In genomic region chr18:25144835-25145234, GRCh38 we compare ENCODE assay signal across 15 cellular contexts.
DNase-seq lines count a peak whose midpoint lies in the region; ATAC-seq and TF ChIP-seq lines count a peak whose summit lies in the region.
"Had no signal": no experiment of that assay in that cellular context is flagged by ENCODE, and none has a peak within 500 bp of the region (broad histone marks: within the 10 kb centered on the region; RNA-seq: fewer than 3 reads in every experiment).

No MANE protein-coding gene starts in this region.

- H3K27me3 ChIP-seq in ovary (no peaks in the 10 kb centered on the region), gastrocnemius medialis (no peaks in the 10 kb centered on the region)
- H3K27me3 ChIP-seq: testis had no signal

- intact Hi-C loops in ovary (cut with DNase I) (loop anchor here in 1 of 4 donors (10.0 kb wide), 1 partner anchor 1720 kb away; the partner anchor contains the start of gene AQP4), gastrocnemius medialis (cut with DNase I; ENCODE audit: low total_unique reads) (no loop called here)

- no peak for TF ChIP-seq EP300 in ovary (IDR thresholded peaks at IDR 0.05)

- no peaks in the 10 kb centered on the region for H3K9me3 ChIP-seq in ovary
- H3K9me3 ChIP-seq in gastrocnemius medialis: no peaks in the 10 kb centered on the region
- H3K9me3 ChIP-seq: testis had no signal

- H3K4me3 ChIP-seq in foreskin fibroblast (ENCODE audit: low read depth in 1 of 2, low read length in 2 of 2) (no peak overlapping the region), ovary (no peak overlapping the region), gastrocnemius medialis (no peak overlapping the region)
- H3K4me3 ChIP-seq: K562, skin epidermis, testis had no signal

- DNase-seq in GM04504 (ENCODE audit: low read depth): peak; percentile 39
- DNase-seq in amniotic epithelial cell (ENCODE audit: low read depth): peak; percentile 44
- peak; percentile 80 to 90 for DNase-seq in foreskin fibroblast
- peak in 3 of 5 donors; percentile 40 to 56 (median 40) for DNase-seq in ovary
- no peak for DNase-seq in gastrocnemius medialis
- DNase-seq in GM19240 (ENCODE audit: insufficient read length, low spot score): no peak
- no peak for DNase-seq in activated CD8-positive, alpha-beta memory T cell treated with anti-CD3 and anti-CD28 coated beads for 24 hours
- DNase-seq: activated naive CD4-positive, alpha-beta T cell treated with Interleukin-2 at 50 U/mL for 16 hours; H9; NCI-H2029 treated with DMSO at 0.1 percent for 48 hours; T-helper 1 cell; testis had no signal

- TF ChIP-seq POLR2A in ovary (IDR thresholded peaks at IDR 0.05) (no peak), gastrocnemius medialis (IDR thresholded peaks at IDR 0.05) (no peak)

- H3K27ac ChIP-seq in ovary (peak overlapping the region in 1 of 2 donors; percentile 22), gastrocnemius medialis (no peak overlapping the region)
- H3K27ac ChIP-seq: testis had no signal

- ATAC-seq in gastrocnemius medialis (no peak), HG03469 (IDR thresholded peaks at IDR 0.05; ENCODE audit: unreplicated experiment) (no peak)
- ATAC-seq: K562 had no signal

- in situ Hi-C loops in gastrocnemius medialis (cut with MboI; ENCODE audit: low sequenced_read_pairs in 4 of 4): no loop called here

- no peaks in the 10 kb centered on the region for H3K36me3 ChIP-seq in ovary
- H3K36me3 ChIP-seq in gastrocnemius medialis: no peaks in the 10 kb centered on the region

- WGBS in ovary, 3 donors: 4 to 13% (median 13%) methylated on average over 2 of the region's 2 CpGs

- peaks cover 9% of the 10 kb centered on the region for H3K4me1 ChIP-seq in ovary (ENCODE audit: insufficient read depth)
- no peaks in the 10 kb centered on the region for H3K4me1 ChIP-seq in gastrocnemius medialis

- TF ChIP-seq CTCF in foreskin fibroblast (IDR thresholded peaks at IDR 0.05; ENCODE audit: low read depth, low read length) (no peak), ovary (IDR thresholded peaks at IDR 0.05) (no peak), gastrocnemius medialis (IDR thresholded peaks at IDR 0.05 in 4 of 5, conservative IDR thresholded peaks at IDR 0.05 in 1 of 5) (no peak)

Comparison
In these comparisons a context has a peak if more than half of its experiments do, and no peak if none do; other contexts are left out.
1. DNase-seq: peak in GM04504 (single experiment), amniotic epithelial cell (single experiment), foreskin fibroblast (2 of 2) and ovary (3 of 5); none in gastrocnemius medialis (0 of 2), GM19240 (single experiment) and activated CD8-positive, alpha-beta memory T cell treated with anti-CD3 and anti-CD28 coated beads for 24 hours (single experiment).